Comparison of ENCODE assay signal across 21 cellular contexts in genomic region chr12:74801625-74802024, GRCh38.
A peak's percentile ranks its signal among the peaks of the same experiment; 100 is the strongest.
DNase-seq lines count a peak whose midpoint lies in the region; ATAC-seq and TF ChIP-seq lines count a peak whose summit lies in the region.
"Had no signal": no experiment of that assay in that cellular context is flagged by ENCODE, and none has a peak within 500 bp of the region (broad histone marks: within the 10 kb centered on the region; RNA-seq: fewer than 3 reads in every experiment).

No MANE protein-coding gene starts in this region.

- H3K4me1 ChIP-seq in suprapubic skin = no peaks in the 10 kb centered on the region
- H3K4me1 ChIP-seq: Peyer's patch had no signal

- ATAC-seq in effector memory CD8-positive, alpha-beta T cell (replicated peaks) = no peak
- ATAC-seq in activated naive CD4-positive, alpha-beta T cell treated with anti-CD3 and anti-CD28 coated beads, Interleukin-2, amount 50 U/mL, for 72 hours = no peak
- ATAC-seq: SK-N-SH treated with all-trans-retinoic acid at 6 μM for 48 hours had no signal

- H3K27me3 ChIP-seq in suprapubic skin = no peaks in the 10 kb centered on the region
- H3K27me3 ChIP-seq: Peyer's patch had no signal

- H3K27me3 Mint-ChIP-seq in effector memory CD8-positive, alpha-beta T cell = no peaks in the 10 kb centered on the region

- 62% methylated on average over 2 of the region's 2 CpGs for WGBS in suprapubic skin

- H3K9me3 Mint-ChIP-seq in effector memory CD8-positive, alpha-beta T cell = peaks cover 0 to 2% of the 10 kb centered on the region in 2 donors
- peaks cover 0 to 4% of the 10 kb centered on the region in 2 donors for H3K9me3 Mint-ChIP-seq in activated naive CD4-positive, alpha-beta T cell treated with anti-CD3 and anti-CD28 coated beads, Interleukin-2, amount 50 U/mL, for 72 hours

- H3K36me3 ChIP-seq in suprapubic skin = no peaks in the 10 kb centered on the region
- H3K36me3 ChIP-seq: Peyer's patch had no signal

- H3K27ac ChIP-seq in suprapubic skin = no peak overlapping the region
- H3K27ac ChIP-seq: Peyer's patch had no signal

- no peak overlapping the region for H3K27ac Mint-ChIP-seq in effector memory CD8-positive, alpha-beta T cell
- H3K27ac Mint-ChIP-seq in activated naive CD4-positive, alpha-beta T cell treated with anti-CD3 and anti-CD28 coated beads, Interleukin-2, amount 50 U/mL, for 72 hours = no peak overlapping the region
- H3K27ac Mint-ChIP-seq: CD14-positive monocyte had no signal

- H3K9me3 ChIP-seq in suprapubic skin = no peaks in the 10 kb centered on the region
- H3K9me3 ChIP-seq: Peyer's patch had no signal

- peak; percentile 10 for DNase-seq in NCI-H510A treated with DMSO at 0.1 percent for 48 hours (lab: John Stamatoyannopoulos, UW)
- no peak for DNase-seq in NCI-H510A (lab: John Stamatoyannopoulos, UW)
- DNase-seq in NB4 (ENCODE audit: low read depth) = peak; percentile 26
- peak; percentile 6 for DNase-seq in epithelial cell of proximal tubule (ENCODE audit: low read depth)
- peak; percentile 47 for DNase-seq in renal cortical epithelial cell (ENCODE audit: low read depth)
- no peak for DNase-seq in effector memory CD8-positive, alpha-beta T cell
- no peak for DNase-seq in suprapubic skin (ENCODE audit: low spot score in 2 of 2)
- DNase-seq in activated naive CD4-positive, alpha-beta T cell treated with anti-CD3 and anti-CD28 coated beads, Interleukin-2, amount 50 U/mL, for 72 hours (ENCODE audit: low spot score in 2 of 2) = no peak
- DNase-seq: 8988T, COR-L47, H7, KG1, MV-4-11, NCI-H146, NCI-H2081 treated with DMSO at 0.1 percent for 48 hours, NCI-H226, NCI-H748 treated with DMSO at 0.1 percent for 48 hours, Peyer's patch, Right ventricle myocardium superior had no signal

- TF ChIP-seq POLR2A in NB4 (IDR thresholded peaks at IDR 0.05; ENCODE audit: extremely low read depth, insufficient read length) = no peak
- no peak for TF ChIP-seq POLR2A in suprapubic skin (IDR thresholded peaks at IDR 0.05)

- no peak overlapping the region for H3K4me3 Mint-ChIP-seq in effector memory CD8-positive, alpha-beta T cell
- H3K4me3 Mint-ChIP-seq: CD14-positive monocyte had no signal

- no peak overlapping the region for H3K4me3 ChIP-seq in NB4 (ENCODE audit: low read depth, low read length)
- H3K4me3 ChIP-seq in epithelial cell of proximal tubule (ENCODE audit: low read depth, low read length) = no peak overlapping the region
- H3K4me3 ChIP-seq in suprapubic skin = no peak overlapping the region
- H3K4me3 ChIP-seq: Peyer's patch had no signal

- no peaks in the 10 kb centered on the region for H3K4me1 Mint-ChIP-seq in effector memory CD8-positive, alpha-beta T cell (ENCODE audit: low read depth in 2 of 2)
- H3K4me1 Mint-ChIP-seq: CD14-positive monocyte had no signal

- H3K36me3 Mint-ChIP-seq in effector memory CD8-positive, alpha-beta T cell (ENCODE audit: insufficient read depth) = no peaks in the 10 kb centered on the region
- no peaks in the 10 kb centered on the region for H3K36me3 Mint-ChIP-seq in activated naive CD4-positive, alpha-beta T cell treated with anti-CD3 and anti-CD28 coated beads, Interleukin-2, amount 50 U/mL, for 72 hours
- H3K36me3 Mint-ChIP-seq: CD14-positive monocyte had no signal

- TF ChIP-seq EP300 in suprapubic skin (IDR thresholded peaks at IDR 0.05) = no peak

- TF ChIP-seq CTCF in NB4 (IDR thresholded peaks at IDR 0.05; ENCODE audit: low read depth, low read length) = no peak
- no peak for TF ChIP-seq CTCF in epithelial cell of proximal tubule (conservative IDR thresholded peaks at IDR 0.05; ENCODE audit: low read depth, low read length)
- TF ChIP-seq CTCF in suprapubic skin (IDR thresholded peaks at IDR 0.05) = no peak

Comparison
In these comparisons a context has a peak if more than half of its experiments do, and no peak if none do; other contexts are left out.
1. DNase-seq: peak in NCI-H510A treated with DMSO at 0.1 percent for 48 hours (single experiment), NB4 (single experiment), epithelial cell of proximal tubule (single experiment) and renal cortical epithelial cell (single experiment); none in NCI-H510A (single experiment), effector memory CD8-positive, alpha-beta T cell (0 of 3), suprapubic skin (0 of 2) and activated naive CD4-positive, alpha-beta T cell treated with anti-CD3 and anti-CD28 coated beads, Interleukin-2, amount 50 U/mL, for 72 hours (0 of 2).